In genomic region chr1:207823880-207824566, GRCh38 we compare ENCODE assay signal across 1 cellular context.
A peak's percentile ranks its signal among the peaks of the same experiment; 100 is the strongest.
TF ChIP-seq lines count a peak whose summit lies in the region.

No MANE protein-coding gene starts in this region.

TF ChIP-seq in K562, 482 proteins besides CTCF, POLR2A, EP300 and RAD21 (continued from another document):
- TF ChIP-seq PBX2 (CRISPR knock-in tag; IDR thresholded peaks at IDR 0.05; ENCODE audit: low read depth) (no peak), PBX2 (tag; conservative IDR thresholded peaks at IDR 0.05; ENCODE audit: low read depth) (0 out of 2 replicates have a peak, but pooled peaks have one; percentile 37), FOXA3 (CRISPR knock-in tag; conservative IDR thresholded peaks at IDR 0.05 in 1 of 2, IDR thresholded peaks at IDR 0.05 in 1 of 2) (peak in 1 of 2 experiments; percentile 64; a peak in 1 of 4 replicates), ZNF592 (IDR thresholded peaks at IDR 0.05) (peak; percentile 57; the same call in 1 of the 2 replicates), GATAD2A (IDR thresholded peaks at IDR 0.05) (peak; percentile 77), ZNF717 (CRISPR knock-in tag; IDR thresholded peaks at IDR 0.05) (no peak), ZFPM2 (CRISPR knock-in tag; IDR thresholded peaks at IDR 0.05) (0 out of 2 replicates have a peak, but pooled peaks have one; percentile 25)
